ENCODE assay signal across 8 cellular contexts in the genomic region with DNA sequence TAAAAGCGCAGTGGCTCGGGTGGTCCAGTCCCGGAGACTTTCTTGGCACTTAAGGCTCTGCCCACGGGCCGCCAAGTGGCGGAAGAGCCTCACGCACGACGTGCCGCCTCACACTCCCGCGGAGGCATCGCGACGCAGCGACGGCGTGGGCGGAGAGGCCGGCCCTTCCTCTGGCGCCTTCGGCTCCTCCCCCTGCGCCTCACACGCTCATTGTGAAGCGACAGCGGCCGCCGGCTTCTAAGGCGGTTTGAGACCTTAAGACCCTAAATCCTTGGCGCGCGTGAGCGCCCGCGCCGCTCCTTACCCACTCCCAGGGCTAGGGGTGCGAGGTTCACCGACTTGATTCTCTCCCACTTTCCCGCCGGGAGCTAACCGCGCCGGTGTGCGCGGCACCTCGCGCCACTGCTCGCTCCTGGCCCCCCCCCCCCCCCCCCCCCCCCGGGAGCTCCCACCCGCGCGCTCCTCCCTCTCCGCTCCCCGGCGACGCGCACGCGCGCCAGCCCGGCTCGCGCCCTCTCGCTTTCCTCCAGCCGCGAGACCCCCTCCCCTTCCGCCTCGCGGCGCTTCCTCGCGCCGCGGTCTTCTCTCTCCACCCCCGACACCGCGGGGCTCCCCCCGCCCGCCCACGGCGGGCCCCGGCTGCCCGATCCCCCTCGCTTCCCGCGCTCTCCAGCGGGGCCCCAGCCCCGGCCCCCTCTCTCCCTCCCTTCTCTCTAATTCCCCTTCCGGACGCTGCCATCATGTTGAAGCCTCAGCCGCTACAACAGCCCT. TPM values are rescaled to one million over a fixed set of nuclear protein-coding genes. Genes with fewer than 3 reads are reported as not detected.
A peak's percentile ranks its signal among the peaks of the same experiment; 100 is the strongest.
DNase-seq lines count a peak whose midpoint lies in the region; FAIRE-seq and TF ChIP-seq lines count a peak whose summit lies in the region.

A gene with protein sequence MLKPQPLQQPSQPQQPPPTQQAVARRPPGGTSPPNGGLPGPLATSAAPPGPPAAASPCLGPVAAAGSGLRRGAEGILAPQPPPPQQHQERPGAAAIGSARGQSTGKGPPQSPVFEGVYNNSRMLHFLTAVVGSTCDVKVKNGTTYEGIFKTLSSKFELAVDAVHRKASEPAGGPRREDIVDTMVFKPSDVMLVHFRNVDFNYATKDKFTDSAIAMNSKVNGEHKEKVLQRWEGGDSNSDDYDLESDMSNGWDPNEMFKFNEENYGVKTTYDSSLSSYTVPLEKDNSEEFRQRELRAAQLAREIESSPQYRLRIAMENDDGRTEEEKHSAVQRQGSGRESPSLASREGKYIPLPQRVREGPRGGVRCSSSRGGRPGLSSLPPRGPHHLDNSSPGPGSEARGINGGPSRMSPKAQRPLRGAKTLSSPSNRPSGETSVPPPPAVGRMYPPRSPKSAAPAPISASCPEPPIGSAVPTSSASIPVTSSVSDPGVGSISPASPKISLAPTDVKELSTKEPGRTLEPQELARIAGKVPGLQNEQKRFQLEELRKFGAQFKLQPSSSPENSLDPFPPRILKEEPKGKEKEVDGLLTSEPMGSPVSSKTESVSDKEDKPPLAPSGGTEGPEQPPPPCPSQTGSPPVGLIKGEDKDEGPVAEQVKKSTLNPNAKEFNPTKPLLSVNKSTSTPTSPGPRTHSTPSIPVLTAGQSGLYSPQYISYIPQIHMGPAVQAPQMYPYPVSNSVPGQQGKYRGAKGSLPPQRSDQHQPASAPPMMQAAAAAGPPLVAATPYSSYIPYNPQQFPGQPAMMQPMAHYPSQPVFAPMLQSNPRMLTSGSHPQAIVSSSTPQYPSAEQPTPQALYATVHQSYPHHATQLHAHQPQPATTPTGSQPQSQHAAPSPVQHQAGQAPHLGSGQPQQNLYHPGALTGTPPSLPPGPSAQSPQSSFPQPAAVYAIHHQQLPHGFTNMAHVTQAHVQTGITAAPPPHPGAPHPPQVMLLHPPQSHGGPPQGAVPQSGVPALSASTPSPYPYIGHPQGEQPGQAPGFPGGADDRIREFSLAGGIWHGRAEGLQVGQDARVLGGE (plus strand): TSS at position 480 of the 771 bp plus-strand sequence. CDS start 261 bp downstream, at position 741.

- TF ChIP-seq POLR2A in H54 (IDR thresholded peaks at IDR 0.05; ENCODE audit: low read depth, low read length) (peak; percentile 79), stomach (IDR thresholded peaks at IDR 0.05) (no peak)

- no peaks in the 10 kb centered on the region for H3K9me3 ChIP-seq in stomach

- no peak for FAIRE-seq in H54 (lab: Jason Lieb, UNC)

- H3K4me3 ChIP-seq in foreskin fibroblast (ENCODE audit: low read depth in 1 of 2, low read length in 2 of 2) (peak within 1 kb of the TSS; percentile 97 to 100), stomach (peak within 1 kb of the TSS; percentile 77 to 96 (median 91))

- peaks cover 39% of the 10 kb centered on the region for H3K4me1 Mint-ChIP-seq in neural crest cell

- TF ChIP-seq EP300 in stomach (IDR thresholded peaks at IDR 0.05): no peak

- 0 to 2% (median 1%) methylated on average over 21 to 90 of the region's 91 CpGs for WGBS in stomach, 5 donors

- peaks cover 15% of the 10 kb centered on the region for H3K36me3 Mint-ChIP-seq in neural crest cell (ENCODE audit: low read depth)

- H3K36me3 ChIP-seq in stomach: peaks cover 13 to 30% (median 26%) of the 10 kb centered on the region in 4 donors

- TF ChIP-seq CTCF in foreskin fibroblast (IDR thresholded peaks at IDR 0.05; ENCODE audit: low read depth, low read length) (no peak), neural crest cell (conservative IDR thresholded peaks at IDR 0.05) (peak; percentile 14), stomach (IDR thresholded peaks at IDR 0.05) (peak in 4 of 7 experiments; percentile 8 to 32 (median 18))

- H3K27ac Mint-ChIP-seq in neural crest cell (ENCODE audit: unreplicated experiment): peak within 1 kb of the TSS; percentile 79

- peak within 1 kb of the TSS; percentile 96 to 100 (median 100) for H3K27ac ChIP-seq in stomach

- peaks cover 18 to 41% (median 28%) of the 10 kb centered on the region in 4 donors for H3K4me1 ChIP-seq in stomach

- intact Hi-C loops in stomach (cut with DNase I; ENCODE audit: low total_unique reads): no loop called here

- peak; percentile 95 for DNase-seq in Daoy (ENCODE audit: low read depth)
- DNase-seq in H54 (ENCODE audit: insufficient read length, low spot score): peak; percentile 86
- DNase-seq in M059J (ENCODE audit: low read depth): peak; percentile 92
- peak; percentile 89 for DNase-seq in SHP77 treated with DMSO at 0.1 percent for 48 hours (lab: John Stamatoyannopoulos, UW)
- peak; percentile 92 for DNase-seq in activated gamma-delta T cell treated with Interleukin-2 at 50 U/mL for 16 hours
- peak; percentile 98 to 99 for DNase-seq in foreskin fibroblast
- DNase-seq in neural crest cell (ENCODE audit: low read depth, low spot score): peak; percentile 87
- peak; percentile 94 for DNase-seq in stomach

- no peaks in the 10 kb centered on the region for H3K27me3 Mint-ChIP-seq in neural crest cell (ENCODE audit: low read depth)

- peak within 1 kb of the TSS; percentile 100 for H3K4me3 Mint-ChIP-seq in neural crest cell

- no peaks in the 10 kb centered on the region for H3K27me3 ChIP-seq in stomach

- no peaks in the 10 kb centered on the region for H3K9me3 Mint-ChIP-seq in neural crest cell

RNA-seq across cellular contexts. Expression of the gene that starts here (rescaled TPM):
- 25.4 and 30.5 TPM in 2 replicates for total RNA-seq in Daoy (2014; rRNA removed; shearing (Covaris generic))
- 30.2 and 43.6 TPM in 2 replicates for total RNA-seq in M059J (2014; rRNA removed; shearing (Covaris generic))
- 272 and 276 TPM in 2 replicates for total RNA-seq in neural crest cell
- total RNA-seq in stomach: 100 to 1,000 TPM in 2 of 5 donors, 10 to 100 TPM in 3; 51.0 to 644 (median 88.8) TPM
- 10 to 100 TPM; 24.4 to 60.1 (median 57.3) TPM for polyA plus RNA-seq in stomach

Comparison
In these comparisons a context has a peak if more than half of its experiments do, and no peak if none do; other contexts are left out.
1. Peak in every context shown above with its lines: DNase-seq, H3K4me3 ChIP-seq and H3K27ac ChIP-seq.